Comparison of ENCODE assay signal across 10 cellular contexts in genomic region chr4:145480257-145480656, GRCh38. TPM values are rescaled to one million over a fixed set of nuclear protein-coding genes. Genes with fewer than 3 reads are reported as not detected.
DNase-seq lines count a peak whose midpoint lies in the region; ATAC-seq and TF ChIP-seq lines count a peak whose summit lies in the region.
"Had no signal": no experiment of that assay in that cellular context is flagged by ENCODE, and none has a peak within 500 bp of the region (broad histone marks: within the 10 kb centered on the region; RNA-seq: fewer than 3 reads in every experiment).

No MANE protein-coding gene starts in this region.

- H3K4me1 Mint-ChIP-seq in CD4-positive, CD25-positive, alpha-beta regulatory T cell: peaks cover 0 to 7% (median 4%) of the 10 kb centered on the region in 4 donors
- peaks cover 12% of the 10 kb centered on the region for H3K4me1 Mint-ChIP-seq in endothelial cell (ENCODE audit: unreplicated experiment)
- peaks cover 12% of the 10 kb centered on the region for H3K4me1 Mint-ChIP-seq in activated CD4-positive, alpha-beta T cell treated with anti-CD3 and anti-CD28 coated beads for 36 hours

- TF ChIP-seq POLR2A in NB4 (IDR thresholded peaks at IDR 0.05; ENCODE audit: extremely low read depth, insufficient read length) (no peak), upper lobe of left lung (IDR thresholded peaks at IDR 0.05) (no peak)

- H3K27me3 Mint-ChIP-seq in CD4-positive, CD25-positive, alpha-beta regulatory T cell: peaks cover 32% of the 10 kb centered on the region
- peaks cover 6% of the 10 kb centered on the region for H3K27me3 Mint-ChIP-seq in endothelial cell (ENCODE audit: unreplicated experiment)
- H3K27me3 Mint-ChIP-seq in activated CD4-positive, alpha-beta T cell treated with anti-CD3 and anti-CD28 coated beads for 36 hours: peaks cover 9% of the 10 kb centered on the region

- peaks cover 31% of the 10 kb centered on the region for H3K27me3 ChIP-seq in CD4-positive, CD25-positive, alpha-beta regulatory T cell (ENCODE audit: control insufficient read depth, insufficient read depth, low read length)
- H3K27me3 ChIP-seq in upper lobe of left lung: no peaks in the 10 kb centered on the region
- H3K27me3 ChIP-seq: uterus had no signal

- intact Hi-C loops in activated CD4-positive, alpha-beta T cell treated with anti-CD3 and anti-CD28 coated beads for 36 hours (cut with DNase I, micrococcal nuclease): loop anchor here (5.0 to 10.0 kb wide), 5 partner anchors 327 to 1965 kb away; partner anchors contain the start of genes LSM6 (in 1 of the 2) and SMARCA5 (in 1 of the 2)

- H3K36me3 Mint-ChIP-seq in CD4-positive, CD25-positive, alpha-beta regulatory T cell: no peaks in the 10 kb centered on the region
- H3K36me3 Mint-ChIP-seq in endothelial cell (ENCODE audit: low read depth, unreplicated experiment): peaks cover 10% of the 10 kb centered on the region
- no peaks in the 10 kb centered on the region for H3K36me3 Mint-ChIP-seq in activated CD4-positive, alpha-beta T cell treated with anti-CD3 and anti-CD28 coated beads for 36 hours (ENCODE audit: low read depth)

- no peak for TF ChIP-seq EP300 in upper lobe of left lung (IDR thresholded peaks at IDR 0.05)

- H3K27ac Mint-ChIP-seq in CD4-positive, CD25-positive, alpha-beta regulatory T cell: no peak overlapping the region
- H3K27ac Mint-ChIP-seq in endothelial cell (ENCODE audit: unreplicated experiment): no peak overlapping the region
- H3K27ac Mint-ChIP-seq in activated CD4-positive, alpha-beta T cell treated with anti-CD3 and anti-CD28 coated beads for 36 hours: no peak overlapping the region

- H3K27ac ChIP-seq in CD4-positive, CD25-positive, alpha-beta regulatory T cell (ENCODE audit: insufficient read depth, low read length, poor library complexity, severe bottlenecking): no peak overlapping the region
- H3K27ac ChIP-seq in upper lobe of left lung: no peak overlapping the region

- TF ChIP-seq CTCF in NB4 (IDR thresholded peaks at IDR 0.05; ENCODE audit: low read depth, low read length): no peak
- TF ChIP-seq CTCF in endothelial cell (IDR thresholded peaks at IDR 0.05; ENCODE audit: unreplicated experiment): no peak
- TF ChIP-seq CTCF in upper lobe of left lung (IDR thresholded peaks at IDR 0.05): no peak

- 16 to 34% methylated on average over 1 of the region's 1 CpG for whole genome bisulfite sequencing in upper lobe of left lung, 2 donors

- no peaks in the 10 kb centered on the region for H3K9me3 ChIP-seq in CD4-positive, CD25-positive, alpha-beta regulatory T cell (ENCODE audit: control insufficient read depth in 2 of 2, low read length in 2 of 2)
- no peaks in the 10 kb centered on the region for H3K9me3 ChIP-seq in upper lobe of left lung
- H3K9me3 ChIP-seq: prostate gland, uterus had no signal

- no peaks in the 10 kb centered on the region for H3K36me3 ChIP-seq in CD4-positive, CD25-positive, alpha-beta regulatory T cell (ENCODE audit: control insufficient read depth, insufficient read depth, low read length)
- H3K36me3 ChIP-seq in upper lobe of left lung: no peaks in the 10 kb centered on the region
- H3K36me3 ChIP-seq: prostate gland, uterus had no signal

- peaks cover 0 to 9% (median 0%) of the 10 kb centered on the region in 7 donors for H3K9me3 Mint-ChIP-seq in CD4-positive, CD25-positive, alpha-beta regulatory T cell
- H3K9me3 Mint-ChIP-seq in endothelial cell (ENCODE audit: unreplicated experiment): no peaks in the 10 kb centered on the region
- no peaks in the 10 kb centered on the region for H3K9me3 Mint-ChIP-seq in activated CD4-positive, alpha-beta T cell treated with anti-CD3 and anti-CD28 coated beads for 36 hours (ENCODE audit: low read depth)

- POLR2A ChIA-PET in activated CD4-positive, alpha-beta T cell treated with anti-CD3 and anti-CD28 coated beads for 36 hours (lab: Charles Lee): interaction anchor here (0.6 kb wide), 1 partner anchor 294 kb away, joined by 3 read pairs; no protein-coding TSS in a partner anchor

- no peak overlapping the region for H3K4me3 ChIP-seq in CD4-positive, CD25-positive, alpha-beta regulatory T cell (ENCODE audit: low read depth, low read length)
- H3K4me3 ChIP-seq in NB4 (ENCODE audit: low read depth, low read length) (no peak overlapping the region), upper lobe of left lung (no peak overlapping the region)

- DNase-seq in CD4-positive, CD25-positive, alpha-beta regulatory T cell: no peak
- DNase-seq in NB4 (ENCODE audit: low read depth): peak; percentile 37
- DNase-seq in endothelial cell (ENCODE audit: low spot score): no peak
- no peak for DNase-seq in activated CD4-positive, alpha-beta T cell treated with anti-CD3 and anti-CD28 coated beads for 36 hours
- DNase-seq in upper lobe of left lung: no peak
- DNase-seq in NCI-H2171 (lab: John Stamatoyannopoulos, UW): no peak
- DNase-seq: uterus had no signal

- H3K4me1 ChIP-seq in CD4-positive, CD25-positive, alpha-beta regulatory T cell (ENCODE audit: control insufficient read depth, insufficient read depth, low read length, poor library complexity, severe bottlenecking): peaks cover 15% of the 10 kb centered on the region
- peaks cover 4 to 23% (median 11%) of the 10 kb centered on the region in 4 donors for H3K4me1 ChIP-seq in upper lobe of left lung
- H3K4me1 ChIP-seq: prostate gland had no signal

- no peak for ATAC-seq in CD4-positive, CD25-positive, alpha-beta regulatory T cell (ENCODE audit: low read depth in 2 of 2)
- peak; percentile 36 for ATAC-seq in GM18873 (IDR thresholded peaks at IDR 0.05; ENCODE audit: low FRiP score, unreplicated experiment)
- ATAC-seq in HG02759 (IDR thresholded peaks at IDR 0.05; ENCODE audit: unreplicated experiment): no peak
- ATAC-seq in activated CD4-positive, alpha-beta T cell treated with anti-CD3 and anti-CD28 coated beads for 36 hours: no peak
- no peak for ATAC-seq in upper lobe of left lung (ENCODE audit: low FRiP score in 2 of 2)

- CTCF ChIA-PET in activated CD4-positive, alpha-beta T cell treated with anti-CD3 and anti-CD28 coated beads for 36 hours (lab: Charles Lee): interaction anchor here (1.2 kb wide), 1 partner anchor 77 kb away, joined by 3 read pairs; no protein-coding TSS in a partner anchor

- H3K4me3 Mint-ChIP-seq in CD4-positive, CD25-positive, alpha-beta regulatory T cell: peak overlapping the region in 3 of 4 donors; percentile 56 to 85 (median 81)
- peak overlapping the region; percentile 94 for H3K4me3 Mint-ChIP-seq in endothelial cell (ENCODE audit: unreplicated experiment)
- no peak overlapping the region for H3K4me3 Mint-ChIP-seq in activated CD4-positive, alpha-beta T cell treated with anti-CD3 and anti-CD28 coated beads for 36 hours

RNA-seq across cellular contexts. Expression of gene SMAD1, which starts 1.4 kb away (rescaled TPM):
- 3.7 TPM for total RNA-seq in CD4-positive, CD25-positive, alpha-beta regulatory T cell
- 1 to 10 TPM; 1.2 to 7.2 (median 3.2) TPM for polyA plus RNA-seq in CD4-positive, CD25-positive, alpha-beta regulatory T cell
- total RNA-seq in endothelial cell (ENCODE audit: unreplicated experiment) (82.8 TPM), upper lobe of left lung (10 to 100 TPM in 5 of 6 donors, 1 to 10 TPM in 1; 7.2 to 39.8 (median 21.9) TPM)
- 10 to 100 TPM in 1 of 2 experiments, 1 to 10 TPM in 1; 5.3 to 10.7 TPM for total RNA-seq in activated CD4-positive, alpha-beta T cell treated with anti-CD3 and anti-CD28 coated beads for 36 hours
